ENCODE assay signal across 9 cellular contexts in genomic region chr3:16064660-16065414, GRCh38.
DNase-seq lines count a peak whose midpoint lies in the region; ATAC-seq and TF ChIP-seq lines count a peak whose summit lies in the region.
"Had no signal": no experiment of that assay in that cellular context is flagged by ENCODE, and none has a peak within 500 bp of the region (broad histone marks: within the 10 kb centered on the region; RNA-seq: fewer than 3 reads in every experiment).

No MANE protein-coding gene starts in this region.

- ATAC-seq in stimulated activated naive CD8-positive, alpha-beta T cell treated with anti-CD3 and anti-CD28 coated beads, Interleukin-15, Interleukin-2, amounts not matched to agents 100 U/mL and 50 U/mL, for 24 hours = no peak
- ATAC-seq: CD8-positive, alpha-beta T cell had no signal

- H3K4me3 ChIP-seq in cardiac fibroblast (replicated peaks in 1 of 2; ENCODE audit: low read depth in 2 of 2, low read length in 2 of 2) (no peak overlapping the region), uterus (no peak overlapping the region)

- H3K9me3 ChIP-seq in uterus = no peaks in the 10 kb centered on the region

- peak overlapping the region; percentile 76 to 88 for H3K27ac ChIP-seq in uterus

- no peaks in the 10 kb centered on the region for H3K36me3 ChIP-seq in uterus

- TF ChIP-seq POLR2A in uterus (IDR thresholded peaks at IDR 0.05) = no peak

- peaks cover 2 to 7% of the 10 kb centered on the region in 2 donors for H3K4me1 ChIP-seq in uterus

- intact Hi-C loops in uterus (cut with DNase I; ENCODE audit: low total_unique reads) = no loop called here

- no peaks in the 10 kb centered on the region for H3K27me3 ChIP-seq in uterus

- no peak for TF ChIP-seq CTCF in cardiac fibroblast (IDR thresholded peaks at IDR 0.05; ENCODE audit: low read depth, low read length)
- TF ChIP-seq CTCF in uterus (IDR thresholded peaks at IDR 0.05) = no peak

- DNase-seq in activated CD4-positive, alpha-beta T cell treated with anti-CD3 and anti-CD28 coated beads for 48 hours = peak; percentile 13
- DNase-seq in activated CD4-positive, alpha-beta T cell treated with anti-CD3 and anti-CD28 coated beads, Interleukin-2, amount 50 U/mL, for 48 hours = no peak
- peak; percentile 97 for DNase-seq in cardiac fibroblast (ENCODE audit: low read depth in 2 of 2)
- peak; percentile 85 to 94 for DNase-seq in lung microvascular endothelial cell (ENCODE audit: low read depth in 2 of 2)
- DNase-seq in uterus = peak; percentile 80 to 90
- no peak for DNase-seq in stimulated activated naive CD8-positive, alpha-beta T cell treated with anti-CD3 and anti-CD28 coated beads, Interleukin-15, Interleukin-2, amounts not matched to agents 100 U/mL and 50 U/mL, for 24 hours
- DNase-seq in NCI-H82 treated with DMSO at 0.1 percent for 48 hours (lab: John Stamatoyannopoulos, UW; ENCODE audit: unreplicated experiment) = no peak
- DNase-seq in iPS-NIHi7 (ENCODE audit: extremely low spot score) = no peak
- DNase-seq: CD8-positive, alpha-beta T cell had no signal

Comparison
In these comparisons a context has a peak if more than half of its experiments do, and no peak if none do; other contexts are left out.
1. DNase-seq: peak in activated CD4-positive, alpha-beta T cell treated with anti-CD3 and anti-CD28 coated beads for 48 hours (single experiment), cardiac fibroblast (2 of 2), lung microvascular endothelial cell (2 of 2) and uterus (2 of 2); none in activated CD4-positive, alpha-beta T cell treated with anti-CD3 and anti-CD28 coated beads, Interleukin-2, amount 50 U/mL, for 48 hours (0 of 2), stimulated activated naive CD8-positive, alpha-beta T cell treated with anti-CD3 and anti-CD28 coated beads, Interleukin-15, Interleukin-2, amounts not matched to agents 100 U/mL and 50 U/mL, for 24 hours (single experiment), NCI-H82 treated with DMSO at 0.1 percent for 48 hours (single experiment) and iPS-NIHi7 (single experiment).